Comparison of ENCODE assay signal across 15 cellular contexts in genomic region chr10:79079074-79079397, GRCh38. TPM values are rescaled to one million over a fixed set of nuclear protein-coding genes. Genes with fewer than 3 reads are reported as not detected.
DNase-seq lines count a peak whose midpoint lies in the region; ATAC-seq and TF ChIP-seq lines count a peak whose summit lies in the region.
"Had no signal": no experiment of that assay in that cellular context is flagged by ENCODE, and none has a peak within 500 bp of the region (broad histone marks: within the 10 kb centered on the region; RNA-seq: fewer than 3 reads in every experiment).

No MANE protein-coding gene starts in this region.

- TF ChIP-seq CTCF in spleen (IDR thresholded peaks at IDR 0.05 in 8 of 11, conservative IDR thresholded peaks at IDR 0.05 in 3 of 11), result no peak
- no peak for TF ChIP-seq CTCF in lower leg skin (IDR thresholded peaks at IDR 0.05)

- H3K27ac ChIP-seq in SJCRH30 (no peak overlapping the region), spleen (peak overlapping the region in 7 of 8 donors; percentile 3 to 96 (median 81))
- H3K27ac ChIP-seq: neutrophil, SK-N-MC had no signal

- H3K4me1 ChIP-seq in SJCRH30 (peaks cover 32% of the 10 kb centered on the region), spleen (peaks cover 66 to 100% (median 93%) of the 10 kb centered on the region in 6 donors)

- peak; percentile 2 for ATAC-seq in left ventricle myocardium superior
- ATAC-seq in GM21367 (IDR thresholded peaks at IDR 0.05; ENCODE audit: unreplicated experiment), result no peak
- ATAC-seq: activated T-helper 17 cell treated with anti-CD3 and anti-CD28 coated beads, Interleukin-2, amount 50 U/mL, for 72 hours had no signal

- H3K4me3 ChIP-seq in SJCRH30 (no peak overlapping the region), spleen (no peak overlapping the region), lower leg skin (ENCODE audit: low read depth, poor library complexity, severe bottlenecking) (no peak overlapping the region)
- H3K4me3 ChIP-seq: SK-N-MC had no signal

- H3K36me3 ChIP-seq in SJCRH30 (no peaks in the 10 kb centered on the region), spleen (no peaks in the 10 kb centered on the region)
- H3K36me3 ChIP-seq: neutrophil had no signal

- TF ChIP-seq POLR2A in spleen (IDR thresholded peaks at IDR 0.05) (no peak), lower leg skin (IDR thresholded peaks at IDR 0.05) (no peak)

- H3K27me3 ChIP-seq in SJCRH30, result no peaks in the 10 kb centered on the region
- H3K27me3 ChIP-seq in spleen (replicated peaks in 1 of 7), result peaks cover 0 to 9% (median 0%) of the 10 kb centered on the region in 7 donors
- H3K27me3 ChIP-seq: neutrophil had no signal

- WGBS in spleen, 5 donors, result 0 to 38% (median 28%) methylated on average over 1 of the region's 1 CpG
- WGBS in lower leg skin, 2 donors, result 88 to 89% methylated on average over 1 of the region's 1 CpG

- intact Hi-C loops in left ventricle myocardium superior (cut with micrococcal nuclease), result loop anchor here (10.0 kb wide), 2 partner anchors 66 to 106 kb away; no protein-coding TSS in a partner anchor
- intact Hi-C loops in spleen (cut with DNase I; ENCODE audit: low total_unique reads), result no loop called here
- intact Hi-C loops in lower leg skin (cut with DNase I; ENCODE audit: low total_unique reads), result loop anchor here (10.0 kb wide), 1 partner anchor 116 kb away; no protein-coding TSS in a partner anchor

- DNase-seq in GM03348 (ENCODE audit: low spot score) (peak; percentile 33), SJCRH30 (peak; percentile 64 to 67), left ventricle myocardium superior (peak; percentile 51), spleen (no peak), NCI-H1092 treated with DMSO at 0.1 percent for 48 hours (lab: John Stamatoyannopoulos, UW) (no peak), lower leg skin (ENCODE audit: low spot score in 2 of 2) (no peak), NCI-H2171 (lab: John Stamatoyannopoulos, UW) (no peak)
- DNase-seq: activated CD4-positive, alpha-beta T cell treated with anti-CD3 and anti-CD28 coated beads for 4 hours; NCI-H1694; stimulated activated CD4-positive, alpha-beta T cell treated with anti-CD3 and anti-CD28 coated beads, Interleukin-15, amount 100 ng/mL, for 24 hours; stimulated activated CD8-positive, alpha-beta memory T cell treated with anti-CD3 and anti-CD28 coated beads, Interleukin-4, amount 100 ng/mL, for 48 hours had no signal

- H3K9me3 ChIP-seq in SJCRH30 (replicated peaks) (no peaks in the 10 kb centered on the region), spleen (no peaks in the 10 kb centered on the region)
- H3K9me3 ChIP-seq: neutrophil had no signal

RNA-seq across cellular contexts. Expression of gene ZMIZ1, which starts 10.3 kb away (rescaled TPM):
- total RNA-seq in SJCRH30 (2014; rRNA removed; shearing (Covaris generic)), result 11.5 and 13.6 TPM in 2 replicates
- total RNA-seq in left ventricle myocardium superior (49.5 TPM), spleen (100 to 1,000 TPM; 117 to 210 (median 129) TPM), lower leg skin (10 to 100 TPM; 58.1 to 87.4 (median 74.2) TPM)
- 10 to 100 TPM; 10.7 to 29.7 (median 11.8) TPM for polyA plus RNA-seq in spleen

Comparison
In these comparisons a context has a peak if more than half of its experiments do, and no peak if none do; other contexts are left out.
1. DNase-seq: peak in GM03348 (single experiment), SJCRH30 (2 of 2) and left ventricle myocardium superior (single experiment); none in spleen (single experiment), NCI-H1092 treated with DMSO at 0.1 percent for 48 hours (single experiment), lower leg skin (0 of 2) and NCI-H2171 (single experiment).